Comparison of ENCODE assay signal across 11 cellular contexts in the genomic region with DNA sequence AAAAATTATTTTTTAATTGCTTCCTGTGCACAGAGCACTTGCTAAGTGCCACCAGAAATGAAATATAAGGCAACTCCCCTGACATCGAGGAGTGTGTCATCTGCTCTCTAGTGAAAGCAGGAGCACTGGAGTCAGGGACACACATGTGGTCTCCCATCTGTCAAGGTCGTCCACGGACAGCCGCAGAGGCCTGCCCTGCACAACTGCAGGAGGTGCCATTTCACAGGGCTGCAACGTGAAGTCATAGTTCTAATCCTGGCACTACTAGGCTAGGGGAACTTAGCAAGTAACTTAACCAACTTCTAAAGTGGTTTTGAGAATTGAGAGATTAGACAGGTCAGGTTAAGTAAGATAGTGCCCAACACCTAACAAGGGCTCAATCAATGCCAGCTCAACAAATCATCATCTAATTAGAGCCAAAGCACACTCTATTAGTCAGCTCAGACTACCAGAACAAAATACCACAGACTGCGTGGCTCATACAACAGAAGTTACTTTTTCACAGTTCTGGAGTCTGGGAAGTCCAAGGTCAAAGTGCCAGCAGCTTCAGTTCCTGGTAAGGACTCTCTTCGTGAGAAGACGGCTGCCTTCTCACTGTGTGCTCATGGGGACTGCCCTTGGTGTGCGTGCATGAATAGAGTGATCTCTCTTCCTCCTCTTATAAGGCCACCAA. TPM values are rescaled to one million over a fixed set of nuclear protein-coding genes. Genes with fewer than 3 reads are reported as not detected.
DNase-seq lines count a peak whose midpoint lies in the region; ATAC-seq, FAIRE-seq and TF ChIP-seq lines count a peak whose summit lies in the region.
"Had no signal": no experiment of that assay in that cellular context is flagged by ENCODE, and none has a peak within 500 bp of the region (broad histone marks: within the 10 kb centered on the region; RNA-seq: fewer than 3 reads in every experiment).

No MANE protein-coding gene starts in this region.

- no peak overlapping the region for H3K9ac ChIP-seq in trophoblast cell (ENCODE audit: low read length)

- H4K12ac ChIP-seq in trophoblast cell (ENCODE audit: low read depth, low read length) = no peak overlapping the region

- peak; percentile 21 for FAIRE-seq in GM18507 (lab: Jason Lieb, UNC)

- no peaks in the 10 kb centered on the region for H3K9me3 ChIP-seq in trophoblast cell (ENCODE audit: insufficient read depth, low read depth, low read length)

- H3K36me3 ChIP-seq in trophoblast cell (ENCODE audit: control insufficient read depth in 1 of 2, insufficient read depth in 2 of 2, low read length in 2 of 2) (peaks cover 0 to 2% of the 10 kb centered on the region in 2 experiments), H7 (replicated peaks; ENCODE audit: control insufficient read depth, insufficient read depth, low read length) (peaks cover 4% of the 10 kb centered on the region)

- no peak overlapping the region for H2BK120ac ChIP-seq in trophoblast cell (ENCODE audit: insufficient read depth, low read length, poor library complexity)

- DNase-seq in GM18507 (ENCODE audit: extremely low spot score, insufficient read length, low read depth) = no peak
- peak; percentile 98 for DNase-seq in NCI-H1694 (lab: John Stamatoyannopoulos, UW)
- no peak for DNase-seq in trophoblast cell
- DNase-seq in H7 = no peak
- DNase-seq in NCI-H1930 (lab: John Stamatoyannopoulos, UW) = no peak
- DNase-seq in erythroblast (lab: John Stamatoyannopoulos, UW) = no peak
- no peak for DNase-seq in HT-29 (ENCODE audit: low spot score)
- DNase-seq: activated CD4-positive, CD25-positive, alpha-beta regulatory T cell; NCI-H2081 treated with DMSO at 0.1 percent for 48 hours had no signal

- no peaks in the 10 kb centered on the region for H3K79me1 ChIP-seq in trophoblast cell (ENCODE audit: low read length)

- no peak overlapping the region for H2BK12ac ChIP-seq in trophoblast cell (ENCODE audit: low read length)

- H4K91ac ChIP-seq in trophoblast cell (ENCODE audit: low read depth, low read length) = no peak overlapping the region

- no CpG with 5 or more reads among the region's 9 CpGs for WGBS in trophoblast cell (ENCODE audit: extremely low coverage, insufficient coverage, insufficient read length)

- H2BK5ac ChIP-seq in trophoblast cell (ENCODE audit: low read depth, low read length, poor library complexity) = no peak overlapping the region

- ATAC-seq in esophagus mucosa = peak; percentile 48

- H3K79me2 ChIP-seq in trophoblast cell (ENCODE audit: control insufficient read depth, insufficient read depth, low read length, poor library complexity) = peaks cover 8% of the 10 kb centered on the region

- H3K14ac ChIP-seq in trophoblast cell (ENCODE audit: low read length) = no peak overlapping the region

- H3K27me3 ChIP-seq in trophoblast cell (ENCODE audit: insufficient read depth, low read length) (no peaks in the 10 kb centered on the region), H7 (ENCODE audit: control insufficient read depth, insufficient read depth, low read length) (no peaks in the 10 kb centered on the region)
- H3K27me3 ChIP-seq: dorsolateral prefrontal cortex had no signal

- H3K4me3 ChIP-seq in trophoblast cell (ENCODE audit: low read depth, low read length) (no peak overlapping the region), H7 (ENCODE audit: insufficient read depth, low read depth, low read length) (no peak overlapping the region)
- H3K4me3 ChIP-seq: dorsolateral prefrontal cortex had no signal

- peak overlapping the region; percentile 55 for H3K18ac ChIP-seq in trophoblast cell (ENCODE audit: low read length)

- H3K23ac ChIP-seq in trophoblast cell (ENCODE audit: low read length) = no peak overlapping the region

- H2AFZ ChIP-seq in trophoblast cell (ENCODE audit: insufficient read depth, low read length, poor library complexity) = no peak overlapping the region

- no peak overlapping the region for H3K27ac ChIP-seq in trophoblast cell (ENCODE audit: low read depth, low read length)

- peak overlapping the region; percentile 40 for H3K4ac ChIP-seq in trophoblast cell (ENCODE audit: low read depth, low read length)

- no peak for TF ChIP-seq POLR2A in erythroblast (IDR thresholded peaks at IDR 0.05; ENCODE audit: low read length)

- H3K4me1 ChIP-seq in trophoblast cell (ENCODE audit: control insufficient read depth in 1 of 2, insufficient read depth in 2 of 2, low read length in 2 of 2) = peaks cover 3 to 6% of the 10 kb centered on the region in 2 experiments

- no peak overlapping the region for H3K4me2 ChIP-seq in trophoblast cell (ENCODE audit: low read length)

- no peak overlapping the region for H2AK5ac ChIP-seq in trophoblast cell (ENCODE audit: low read length)

- H4K8ac ChIP-seq in trophoblast cell (ENCODE audit: low read depth, low read length) = no peak overlapping the region

RNA-seq across cellular contexts. Expression of a gene that starts 30.7 kb away (rescaled TPM):
- total RNA-seq in esophagus mucosa = 40.5 TPM
- 55.1 and 55.6 TPM in 2 replicates for polyA plus RNA-seq in trophoblast cell (2013)
- 64.6 and 93.6 TPM in 2 replicates for total RNA-seq in H7 (2014; rRNA removed; shearing (Covaris generic))
- 8.8 and 9.4 TPM in 2 replicates for total RNA-seq in HT-29 (2014; rRNA removed; shearing (Covaris generic))
